In the genomic region with DNA sequence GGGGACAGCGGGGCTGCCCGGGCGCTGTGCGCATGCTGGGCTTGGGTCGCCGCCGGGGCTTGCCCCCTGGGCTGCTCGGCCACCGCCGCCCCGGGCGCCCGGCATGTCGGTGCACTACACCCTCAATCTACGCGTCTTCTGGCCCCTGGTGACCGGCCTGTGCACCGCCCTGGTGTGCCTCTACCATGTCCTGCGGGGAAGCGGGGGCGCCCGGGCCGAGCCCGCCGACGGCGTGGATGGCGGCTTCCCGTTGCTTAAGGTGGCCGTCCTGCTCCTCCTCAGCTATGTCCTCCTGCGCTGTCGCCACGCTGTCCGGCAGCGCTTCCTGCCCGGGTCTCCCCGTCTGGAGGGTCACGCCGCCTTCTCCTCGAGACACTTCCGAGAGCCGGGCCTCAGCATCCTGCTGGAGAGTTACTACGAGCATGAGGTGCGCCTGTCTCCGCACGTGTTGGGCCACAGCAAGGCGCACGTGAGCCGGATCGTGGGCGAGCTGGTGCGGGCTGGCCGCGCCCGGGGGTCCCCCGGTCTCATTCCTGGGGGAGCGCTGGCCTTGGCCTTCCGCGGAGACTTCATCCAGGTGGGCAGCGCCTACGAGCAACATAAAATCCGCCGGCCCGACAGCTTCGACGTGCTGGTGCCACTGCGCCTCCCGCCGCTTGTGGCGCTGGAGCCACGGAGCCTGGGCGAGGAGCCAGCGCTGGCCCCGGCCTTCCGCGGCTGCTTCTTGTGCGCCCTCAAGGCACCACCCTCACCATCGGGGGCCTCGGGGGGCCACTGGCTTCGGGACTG, we compare ENCODE assay signal across 1 cellular context.
A peak's percentile ranks its signal among the peaks of the same experiment; 100 is the strongest.
TF ChIP-seq lines count a peak whose summit lies in the region.

No MANE protein-coding gene starts in this region.

TF ChIP-seq in GM12878, 131 proteins besides CTCF, POLR2A, EP300 and RAD21 (continued from another document):
- TF ChIP-seq, protein P1, sequence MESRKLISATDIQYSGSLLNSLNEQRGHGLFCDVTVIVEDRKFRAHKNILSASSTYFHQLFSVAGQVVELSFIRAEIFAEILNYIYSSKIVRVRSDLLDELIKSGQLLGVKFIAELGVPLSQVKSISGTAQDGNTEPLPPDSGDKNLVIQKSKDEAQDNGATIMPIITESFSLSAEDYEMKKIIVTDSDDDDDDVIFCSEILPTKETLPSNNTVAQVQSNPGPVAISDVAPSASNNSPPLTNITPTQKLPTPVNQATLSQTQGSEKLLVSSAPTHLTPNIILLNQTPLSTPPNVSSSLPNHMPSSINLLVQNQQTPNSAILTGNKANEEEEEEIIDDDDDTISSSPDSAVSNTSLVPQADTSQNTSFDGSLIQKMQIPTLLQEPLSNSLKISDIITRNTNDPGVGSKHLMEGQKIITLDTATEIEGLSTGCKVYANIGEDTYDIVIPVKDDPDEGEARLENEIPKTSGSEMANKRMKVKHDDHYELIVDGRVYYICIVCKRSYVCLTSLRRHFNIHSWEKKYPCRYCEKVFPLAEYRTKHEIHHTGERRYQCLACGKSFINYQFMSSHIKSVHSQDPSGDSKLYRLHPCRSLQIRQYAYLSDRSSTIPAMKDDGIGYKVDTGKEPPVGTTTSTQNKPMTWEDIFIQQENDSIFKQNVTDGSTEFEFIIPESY (IDR thresholded peaks at IDR 0.05), result peak; percentile 91
- TF ChIP-seq, protein P2, sequence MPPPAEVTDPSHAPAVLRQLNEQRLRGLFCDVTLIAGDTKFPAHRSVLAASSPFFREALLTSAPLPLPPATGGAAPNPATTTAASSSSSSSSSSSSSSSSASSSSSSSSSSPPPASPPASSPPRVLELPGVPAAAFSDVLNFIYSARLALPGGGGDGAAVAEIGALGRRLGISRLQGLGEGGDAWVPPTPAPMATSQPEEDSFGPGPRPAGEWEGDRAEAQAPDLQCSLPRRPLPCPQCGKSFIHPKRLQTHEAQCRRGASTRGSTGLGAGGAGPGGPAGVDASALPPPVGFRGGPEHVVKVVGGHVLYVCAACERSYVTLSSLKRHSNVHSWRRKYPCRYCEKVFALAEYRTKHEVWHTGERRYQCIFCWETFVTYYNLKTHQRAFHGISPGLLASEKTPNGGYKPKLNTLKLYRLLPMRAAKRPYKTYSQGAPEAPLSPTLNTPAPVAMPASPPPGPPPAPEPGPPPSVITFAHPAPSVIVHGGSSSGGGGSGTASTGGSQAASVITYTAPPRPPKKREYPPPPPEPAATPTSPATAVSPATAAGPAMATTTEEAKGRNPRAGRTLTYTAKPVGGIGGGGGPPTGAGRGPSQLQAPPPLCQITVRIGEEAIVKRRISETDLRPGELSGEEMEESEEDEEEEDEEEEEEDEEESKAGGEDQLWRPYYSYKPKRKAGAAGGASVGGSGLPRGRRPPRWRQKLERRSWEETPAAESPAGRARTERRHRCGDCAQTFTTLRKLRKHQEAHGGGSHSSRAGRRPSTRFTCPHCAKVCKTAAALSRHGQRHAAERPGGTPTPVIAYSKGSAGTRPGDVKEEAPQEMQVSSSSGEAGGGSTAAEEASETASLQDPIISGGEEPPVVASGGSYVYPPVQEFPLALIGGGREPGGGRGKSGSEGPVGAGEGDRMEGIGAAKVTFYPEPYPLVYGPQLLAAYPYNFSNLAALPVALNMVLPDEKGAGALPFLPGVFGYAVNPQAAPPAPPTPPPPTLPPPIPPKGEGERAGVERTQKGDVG (CRISPR knock-in tag; IDR thresholded peaks at IDR 0.05), result no peak
- TF ChIP-seq NR2F1 (conservative IDR thresholded peaks at IDR 0.05) (0 out of 2 replicates have a peak, but pooled peaks have one; percentile 48), GATAD2B (conservative IDR thresholded peaks at IDR 0.05; ENCODE audit: low read depth) (peak; percentile 82; the same call in 1 of the 2 replicates), CHD4 (IDR thresholded peaks at IDR 0.05) (no peak), MEF2A (IDR thresholded peaks at IDR 0.05; ENCODE audit: insufficient read depth, low read depth, low read length) (no peak), YY1 (IDR thresholded peaks at IDR 0.05; ENCODE audit: low read depth, low read length) (no peak)
- TF ChIP-seq, protein P3, sequence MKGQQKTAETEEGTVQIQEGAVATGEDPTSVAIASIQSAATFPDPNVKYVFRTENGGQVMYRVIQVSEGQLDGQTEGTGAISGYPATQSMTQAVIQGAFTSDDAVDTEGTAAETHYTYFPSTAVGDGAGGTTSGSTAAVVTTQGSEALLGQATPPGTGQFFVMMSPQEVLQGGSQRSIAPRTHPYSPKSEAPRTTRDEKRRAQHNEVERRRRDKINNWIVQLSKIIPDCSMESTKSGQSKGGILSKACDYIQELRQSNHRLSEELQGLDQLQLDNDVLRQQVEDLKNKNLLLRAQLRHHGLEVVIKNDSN (IDR thresholded peaks at IDR 0.05; ENCODE audit: borderline replicate concordance, extremely low read length, insufficient read depth, low read depth, low read length), result peak; percentile 23
